Comparison of ENCODE assay signal across 9 cellular contexts in genomic region chr10:3783721-3784432, GRCh38. TPM values are rescaled to one million over a fixed set of nuclear protein-coding genes. Genes with fewer than 3 reads are reported as not detected.
DNase-seq lines count a peak whose midpoint lies in the region; ATAC-seq, FAIRE-seq and TF ChIP-seq lines count a peak whose summit lies in the region.
"Had no signal": no experiment of that assay in that cellular context is flagged by ENCODE, and none has a peak within 500 bp of the region (broad histone marks: within the 10 kb centered on the region; RNA-seq: fewer than 3 reads in every experiment).

No MANE protein-coding gene starts in this region.

- peaks cover 41% of the 10 kb centered on the region for H4K20me1 ChIP-seq in keratinocyte (ENCODE audit: control insufficient read depth, extremely low read depth, insufficient read depth, low read length)

- no peaks in the 10 kb centered on the region for H3K9me1 ChIP-seq in keratinocyte (ENCODE audit: control insufficient read depth, extremely low read depth, insufficient read depth, low read length)

- peak overlapping the region; percentile 96 for H3K9ac ChIP-seq in keratinocyte (ENCODE audit: control insufficient read depth, extremely low read depth, insufficient read depth, low read length)

- intact Hi-C loops in spleen (cut with DNase I; ENCODE audit: low total_unique reads), result loop anchor here (10.0 kb wide), 1 partner anchor 299 kb away; no protein-coding TSS in a partner anchor

- H3K9me3 ChIP-seq in keratinocyte (ENCODE audit: control insufficient read depth, low read depth, low read length) (no peaks in the 10 kb centered on the region), spleen (peaks cover 0 to 2% (median 0%) of the 10 kb centered on the region in 8 donors)

- no peaks in the 10 kb centered on the region for H3K27me3 ChIP-seq in keratinocyte (ENCODE audit: control insufficient read depth, extremely low read depth, insufficient read depth, low read length)
- H3K27me3 ChIP-seq in spleen (replicated peaks in 1 of 7), result no peaks in the 10 kb centered on the region

- H2AFZ ChIP-seq in keratinocyte (ENCODE audit: control insufficient read depth, low read length), result no peak overlapping the region

- H3K4me3 ChIP-seq in keratinocyte (ENCODE audit: control insufficient read depth in 2 of 3, extremely low read depth in 1 of 3, insufficient read depth in 2 of 3, low read depth in 1 of 3, low read length in 3 of 3), result peak overlapping the region; percentile 84 to 98 (median 90)
- peak overlapping the region; percentile 54 to 93 (median 74) for H3K4me3 ChIP-seq in spleen

- TF ChIP-seq CTCF in keratinocyte (optimal IDR thresholded peaks at IDR 0.05 in 1 of 3, IDR thresholded peaks at IDR 0.05 in 1 of 3, conservative IDR thresholded peaks at IDR 0.05 in 1 of 3; ENCODE audit: extremely low read depth in 1 of 3, insufficient read depth in 2 of 3, low read length in 3 of 3) (no peak), spleen (IDR thresholded peaks at IDR 0.05 in 8 of 11, conservative IDR thresholded peaks at IDR 0.05 in 3 of 11) (no peak)

- H3K27ac ChIP-seq in caudate nucleus (ENCODE audit: low read depth, low read length) (peak overlapping the region; percentile 96), keratinocyte (ENCODE audit: control insufficient read depth, insufficient read depth, low read length) (peak overlapping the region; percentile 100), spleen (peak overlapping the region; percentile 85 to 100 (median 100))

- DNase-seq in Caki2 (ENCODE audit: low read depth), result peak; percentile 63
- peak; percentile 68 for DNase-seq in LHCN-M2 (ENCODE audit: low read depth)
- DNase-seq in SIG-M5 (lab: John Stamatoyannopoulos, UW), result peak; percentile 43
- DNase-seq in caudate nucleus (lab: John Stamatoyannopoulos, UW), result peak in 21 of 61 donors; percentile 21 to 70 (median 46)
- no peak for DNase-seq in keratinocyte (ENCODE audit: low read depth, low spot score)
- no peak for DNase-seq in spleen

- WGBS in spleen, 5 donors, result 0% methylated on average over 22 of the region's 22 CpGs

- in situ Hi-C loops in Caki2 (cut with HindIII; ENCODE audit: low pct_unique_long_range_greater_than_20kb, low sequenced_read_pairs), result no loop called here

- no peak for FAIRE-seq in keratinocyte (lab: Jason Lieb, UNC)
- FAIRE-seq: TTC549 had no signal

- H3K79me2 ChIP-seq in keratinocyte (ENCODE audit: control insufficient read depth, insufficient read depth, low read length), result peaks cover 64% of the 10 kb centered on the region

- ATAC-seq in GM19467 (IDR thresholded peaks at IDR 0.05; ENCODE audit: unreplicated experiment), result no peak
- no peak for ATAC-seq in GM18498 (IDR thresholded peaks at IDR 0.05; ENCODE audit: unreplicated experiment)

- dilution Hi-C loops in keratinocyte (cut with MboI; ENCODE audit: extremely low pct_ligation_motif_present, low sequenced_read_pairs), result no loop called here

- H3K4me1 ChIP-seq in keratinocyte (ENCODE audit: control insufficient read depth, extremely low read depth, insufficient read depth, low read length), result peaks cover 34% of the 10 kb centered on the region
- peaks cover 29 to 51% (median 43%) of the 10 kb centered on the region in 6 donors for H3K4me1 ChIP-seq in spleen

- peaks cover 41 to 52% of the 10 kb centered on the region in 2 experiments for H3K36me3 ChIP-seq in keratinocyte (ENCODE audit: control insufficient read depth in 2 of 2, extremely low read depth in 1 of 2, insufficient read depth in 2 of 2, low read length in 2 of 2)
- peaks cover 0 to 33% (median 30%) of the 10 kb centered on the region in 6 donors for H3K36me3 ChIP-seq in spleen

- peak overlapping the region; percentile 97 for H3K4me2 ChIP-seq in keratinocyte (ENCODE audit: control insufficient read depth, extremely low read depth, insufficient read depth, low read depth, low read length)

- no peak for TF ChIP-seq POLR2A in spleen (IDR thresholded peaks at IDR 0.05)

RNA-seq across cellular contexts. Expression of gene KLF6, which starts 1.1 kb away (rescaled TPM):
- 36.8 and 40.2 TPM in 2 replicates for total RNA-seq in Caki2 (2014; rRNA removed; shearing (Covaris generic); ENCODE audit: low replicate concordance)
- total RNA-seq in LHCN-M2 (2014; rRNA removed) (30.7 and 35.9 TPM in 2 replicates), spleen (100 to 1,000 TPM in 5 of 7 donors, 10 to 100 TPM in 2; 65.0 to 211 (median 135) TPM)
- polyA plus RNA-seq in LHCN-M2 (2012), result 48.4 TPM
- polyA plus RNA-seq in keratinocyte (174 to 250 TPM (median 213 TPM) in 3 replicates), spleen (10 to 100 TPM; 18.8 to 26.6 (median 19.6) TPM)
- polyA plus RNA-seq in keratinocyte (2011; ENCODE audit: low read depth), result 159 TPM
- 111 and 137 TPM in 2 replicates for polyA plus RNA-seq in keratinocyte (2011; cell fraction: cytosol; rRNA removed)
- polyA plus RNA-seq in keratinocyte (2011; cell fraction: nucleus; rRNA removed), result 564 and 626 TPM in 2 replicates
- polyA plus RNA-seq in keratinocyte (2012; ENCODE audit: low replicate concordance), result 148 and 270 TPM in 2 replicates
- polyA minus RNA-seq in keratinocyte, result 425 to 516 TPM (median 456 TPM) in 3 replicates
- polyA minus RNA-seq in keratinocyte (2011; cell fraction: cytosol; rRNA and poly(A)+ RNA removed), result 131 TPM
- 587 and 853 TPM in 2 replicates for polyA minus RNA-seq in keratinocyte (2011; cell fraction: nucleus; rRNA and poly(A)+ RNA removed)

Comparison
In these comparisons a context has a peak if more than half of its experiments do, and no peak if none do; other contexts are left out.
1. DNase-seq: peak in Caki2 (single experiment), LHCN-M2 (single experiment) and SIG-M5 (single experiment); none in keratinocyte (single experiment) and spleen (single experiment).
2. Peak in every context shown above with its lines, with median percentiles within 50 percentile points of each other: H3K27ac ChIP-seq.